8 cellular contexts compared by ENCODE assay signal in genomic region chr19:18274303-18274775, GRCh38. TPM values are rescaled to one million over a fixed set of nuclear protein-coding genes. Genes with fewer than 3 reads are reported as not detected.
A peak's percentile ranks its signal among the peaks of the same experiment; 100 is the strongest.
DNase-seq lines count a peak whose midpoint lies in the region; ATAC-seq and TF ChIP-seq lines count a peak whose summit lies in the region.

A gene with protein sequence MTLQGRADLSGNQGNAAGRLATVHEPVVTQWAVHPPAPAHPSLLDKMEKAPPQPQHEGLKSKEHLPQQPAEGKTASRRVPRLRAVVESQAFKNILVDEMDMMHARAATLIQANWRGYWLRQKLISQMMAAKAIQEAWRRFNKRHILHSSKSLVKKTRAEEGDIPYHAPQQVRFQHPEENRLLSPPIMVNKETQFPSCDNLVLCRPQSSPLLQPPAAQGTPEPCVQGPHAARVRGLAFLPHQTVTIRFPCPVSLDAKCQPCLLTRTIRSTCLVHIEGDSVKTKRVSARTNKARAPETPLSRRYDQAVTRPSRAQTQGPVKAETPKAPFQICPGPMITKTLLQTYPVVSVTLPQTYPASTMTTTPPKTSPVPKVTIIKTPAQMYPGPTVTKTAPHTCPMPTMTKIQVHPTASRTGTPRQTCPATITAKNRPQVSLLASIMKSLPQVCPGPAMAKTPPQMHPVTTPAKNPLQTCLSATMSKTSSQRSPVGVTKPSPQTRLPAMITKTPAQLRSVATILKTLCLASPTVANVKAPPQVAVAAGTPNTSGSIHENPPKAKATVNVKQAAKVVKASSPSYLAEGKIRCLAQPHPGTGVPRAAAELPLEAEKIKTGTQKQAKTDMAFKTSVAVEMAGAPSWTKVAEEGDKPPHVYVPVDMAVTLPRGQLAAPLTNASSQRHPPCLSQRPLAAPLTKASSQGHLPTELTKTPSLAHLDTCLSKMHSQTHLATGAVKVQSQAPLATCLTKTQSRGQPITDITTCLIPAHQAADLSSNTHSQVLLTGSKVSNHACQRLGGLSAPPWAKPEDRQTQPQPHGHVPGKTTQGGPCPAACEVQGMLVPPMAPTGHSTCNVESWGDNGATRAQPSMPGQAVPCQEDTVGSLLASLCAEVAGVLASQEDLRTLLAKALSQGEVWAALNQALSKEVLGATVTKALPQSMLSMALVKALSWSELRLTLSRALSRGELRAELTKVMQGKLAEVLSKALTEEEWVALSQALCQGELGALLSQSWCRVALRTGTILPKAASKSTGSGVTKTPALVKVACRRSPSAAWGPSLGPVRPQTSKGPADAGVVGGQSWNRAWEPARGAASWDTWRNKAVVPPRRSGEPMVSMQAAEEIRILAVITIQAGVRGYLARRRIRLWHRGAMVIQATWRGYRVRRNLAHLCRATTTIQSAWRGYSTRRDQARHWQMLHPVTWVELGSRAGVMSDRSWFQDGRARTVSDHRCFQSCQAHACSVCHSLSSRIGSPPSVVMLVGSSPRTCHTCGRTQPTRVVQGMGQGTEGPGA (N-terminal part only) (minus strand): TSS chr19:18274452. CDS start chr19:18269478, 4,974 bp downstream.

- peaks cover 2% of the 10 kb centered on the region for H3K27me3 Mint-ChIP-seq in activated naive CD8-positive, alpha-beta T cell treated with anti-CD3 and anti-CD28 coated beads for 36 hours
- H3K27me3 Mint-ChIP-seq in stimulated activated naive CD8-positive, alpha-beta T cell treated with anti-CD3 and anti-CD28 coated beads, Interleukin-15, amount 100 ng/mL, for 72 hours, result no peaks in the 10 kb centered on the region

- peak; percentile 53 for ATAC-seq in stimulated activated naive CD8-positive, alpha-beta T cell treated with anti-CD3 and anti-CD28 coated beads, Interleukin-15, amount 100 ng/mL, for 72 hours
- ATAC-seq in GM18907 (IDR thresholded peaks at IDR 0.05; ENCODE audit: unreplicated experiment) (no peak), HG02623 (IDR thresholded peaks at IDR 0.05; ENCODE audit: unreplicated experiment) (no peak)

- peak within 1 kb of the TSS; percentile 34 for H3K27ac Mint-ChIP-seq in activated naive CD8-positive, alpha-beta T cell treated with anti-CD3 and anti-CD28 coated beads for 36 hours
- peak within 1 kb of the TSS in 1 of 2 donors; percentile 82 for H3K27ac Mint-ChIP-seq in stimulated activated naive CD8-positive, alpha-beta T cell treated with anti-CD3 and anti-CD28 coated beads, Interleukin-15, amount 100 ng/mL, for 72 hours

- H3K9me3 Mint-ChIP-seq in activated naive CD8-positive, alpha-beta T cell treated with anti-CD3 and anti-CD28 coated beads for 36 hours, result no peaks in the 10 kb centered on the region
- H3K9me3 Mint-ChIP-seq in stimulated activated naive CD8-positive, alpha-beta T cell treated with anti-CD3 and anti-CD28 coated beads, Interleukin-15, amount 100 ng/mL, for 72 hours, result no peaks in the 10 kb centered on the region

- H3K4me1 Mint-ChIP-seq in activated naive CD8-positive, alpha-beta T cell treated with anti-CD3 and anti-CD28 coated beads for 36 hours, result peaks cover 33% of the 10 kb centered on the region
- peaks cover 43% of the 10 kb centered on the region for H3K4me1 Mint-ChIP-seq in stimulated activated naive CD8-positive, alpha-beta T cell treated with anti-CD3 and anti-CD28 coated beads, Interleukin-15, amount 100 ng/mL, for 72 hours

- no peak for TF ChIP-seq EP300 in Ishikawa (IDR thresholded peaks at IDR 0.05; ENCODE audit: borderline replicate concordance)

- DNase-seq in activated naive CD8-positive, alpha-beta T cell treated with anti-CD3 and anti-CD28 coated beads for 36 hours, result peak; percentile 62
- DNase-seq in iris pigment epithelial cell (ENCODE audit: low read depth) (peak; percentile 22), foreskin melanocyte (no peak), Kasumi-1 (lab: John Stamatoyannopoulos, UW) (no peak)
- peak in 1 of 2 donors; percentile 30 for DNase-seq in stimulated activated naive CD8-positive, alpha-beta T cell treated with anti-CD3 and anti-CD28 coated beads, Interleukin-15, amount 100 ng/mL, for 72 hours

- no peak for TF ChIP-seq RAD21 in Ishikawa (IDR thresholded peaks at IDR 0.05; ENCODE audit: low read depth)

- peak within 1 kb of the TSS; percentile 25 for H3K4me3 Mint-ChIP-seq in activated naive CD8-positive, alpha-beta T cell treated with anti-CD3 and anti-CD28 coated beads for 36 hours
- peak within 1 kb of the TSS in 1 of 2 donors; percentile 21 for H3K4me3 Mint-ChIP-seq in stimulated activated naive CD8-positive, alpha-beta T cell treated with anti-CD3 and anti-CD28 coated beads, Interleukin-15, amount 100 ng/mL, for 72 hours

- H3K36me3 Mint-ChIP-seq in activated naive CD8-positive, alpha-beta T cell treated with anti-CD3 and anti-CD28 coated beads for 36 hours, result peaks cover 25% of the 10 kb centered on the region

TF ChIP-seq in Ishikawa, 13 proteins besides CTCF, POLR2A, EP300 and RAD21:
- TF ChIP-seq ZBTB7A (IDR thresholded peaks at IDR 0.05; ENCODE audit: low read depth) (peak; percentile 10; the same call in 1 of the 2 replicates), USF1 (IDR thresholded peaks at IDR 0.05) (no peak)

RNA-seq across cellular contexts. Expression of the gene that starts here (rescaled TPM):
- under 1 TPM; 0.29 to 0.32 TPM for total RNA-seq in activated naive CD8-positive, alpha-beta T cell treated with anti-CD3 and anti-CD28 coated beads for 36 hours

Comparison
In these comparisons a context has a peak if more than half of its experiments do, and no peak if none do; other contexts are left out.
1. Peak in DNase-seq in activated naive CD8-positive, alpha-beta T cell treated with anti-CD3 and anti-CD28 coated beads for 36 hours; RNA of the gene not detected or under 1 TPM.